In the genomic region with DNA sequence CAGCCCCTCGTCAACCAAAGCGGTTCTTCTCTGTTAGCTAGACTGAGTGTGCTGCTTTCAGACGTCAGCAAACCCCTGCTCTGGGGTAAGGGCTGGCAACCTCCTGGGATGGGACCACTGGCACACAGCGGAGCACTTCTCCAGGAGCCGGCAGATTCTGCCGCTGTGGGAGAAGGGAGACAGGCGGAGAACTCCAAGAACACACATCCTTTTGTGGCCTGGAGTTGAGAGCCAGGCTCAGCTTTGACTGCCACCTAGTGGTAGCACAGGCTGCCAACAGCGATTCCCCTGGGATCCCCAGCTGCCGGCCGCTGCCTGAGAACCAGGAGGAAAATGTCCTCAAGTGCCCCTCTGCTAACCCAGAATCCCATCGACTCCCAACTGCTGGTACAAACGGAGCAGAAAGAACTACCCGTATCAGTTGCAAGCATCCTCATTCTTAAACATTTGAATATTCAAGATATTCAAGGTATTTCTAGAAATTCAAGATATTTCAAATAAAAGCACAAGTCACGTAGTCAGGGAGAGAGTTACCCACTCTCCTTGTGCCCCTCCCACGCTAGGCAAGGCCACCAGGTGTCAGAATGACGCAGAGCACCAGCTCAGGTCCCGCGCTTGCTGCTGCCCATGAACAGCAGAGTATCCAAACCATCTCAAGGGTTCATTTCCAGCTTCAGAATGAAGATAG, we compare ENCODE assay signal across 9 cellular contexts. TPM values are rescaled to one million over a fixed set of nuclear protein-coding genes. Genes with fewer than 3 reads are reported as not detected.
DNase-seq lines count a peak whose midpoint lies in the region; ATAC-seq and TF ChIP-seq lines count a peak whose summit lies in the region.
"Had no signal": no experiment of that assay in that cellular context is flagged by ENCODE, and none has a peak within 500 bp of the region (broad histone marks: within the 10 kb centered on the region; RNA-seq: fewer than 3 reads in every experiment).

No MANE protein-coding gene starts in this region.

- DNase-seq in COLO829 (ENCODE audit: low spot score) (peak; percentile 86), HuH-7.5 (ENCODE audit: low spot score) (peak; percentile 100), activated T-cell treated with anti-CD3 and anti-CD28 coated beads for 24 hours (ENCODE audit: low read depth) (peak; percentile 43), esophagus muscularis mucosa (ENCODE audit: extremely low spot score) (peak; percentile 94), naive B cell (peak; percentile 59)
- peak; percentile 47 to 48 for DNase-seq in stimulated activated naive CD8-positive, alpha-beta T cell treated with anti-CD3 and anti-CD28 coated beads, Interleukin-15, amount 100 ng/mL, for 72 hours

- TF ChIP-seq POLR2A in esophagus muscularis mucosa (IDR thresholded peaks at IDR 0.05; ENCODE audit: low read depth): no peak

- H3K36me3 ChIP-seq in OCI-LY3 (replicated peaks; ENCODE audit: low read depth, low read length): peaks cover 18% of the 10 kb centered on the region
- H3K36me3 ChIP-seq in esophagus muscularis mucosa: peaks cover 32 to 69% (median 65%) of the 10 kb centered on the region in 4 donors

- peak overlapping the region in 2 of 8 donors; percentile 35 to 74 for H3K4me3 Mint-ChIP-seq in naive B cell
- H3K4me3 Mint-ChIP-seq in stimulated activated naive CD8-positive, alpha-beta T cell treated with anti-CD3 and anti-CD28 coated beads, Interleukin-15, amount 100 ng/mL, for 72 hours: no peak overlapping the region

- peaks cover 21 to 46% (median 36%) of the 10 kb centered on the region in 3 donors for H3K4me1 Mint-ChIP-seq in naive B cell
- peaks cover 26% of the 10 kb centered on the region for H3K4me1 Mint-ChIP-seq in stimulated activated naive CD8-positive, alpha-beta T cell treated with anti-CD3 and anti-CD28 coated beads, Interleukin-15, amount 100 ng/mL, for 72 hours

- ATAC-seq in naive B cell (ENCODE audit: low read depth in 2 of 2) (peak in 1 of 2 donors; percentile 22), HG03342 (IDR thresholded peaks at IDR 0.05; ENCODE audit: unreplicated experiment) (no peak)
- ATAC-seq in stimulated activated naive CD8-positive, alpha-beta T cell treated with anti-CD3 and anti-CD28 coated beads, Interleukin-15, amount 100 ng/mL, for 72 hours: peak; percentile 18

- H3K9ac ChIP-seq in OCI-LY3 (ENCODE audit: low read length): no peak overlapping the region

- H3K27ac ChIP-seq in OCI-LY3 (ENCODE audit: low read length): no peak overlapping the region
- peak overlapping the region; percentile 48 to 72 (median 51) for H3K27ac ChIP-seq in esophagus muscularis mucosa (replicated peaks in 1 of 4)

- no peak for TF ChIP-seq EP300 in esophagus muscularis mucosa (IDR thresholded peaks at IDR 0.05)

- intact Hi-C loops in esophagus muscularis mucosa (cut with DNase I): no loop called here

- H3K79me2 ChIP-seq in OCI-LY3 (ENCODE audit: low read length): peaks cover 26% of the 10 kb centered on the region

- H3K4me1 ChIP-seq in OCI-LY3 (ENCODE audit: low read length) (peaks cover 9% of the 10 kb centered on the region), esophagus muscularis mucosa (peaks cover 22 to 38% (median 34%) of the 10 kb centered on the region in 4 donors)

- H3K9me3 Mint-ChIP-seq in naive B cell: no peaks in the 10 kb centered on the region
- no peaks in the 10 kb centered on the region for H3K9me3 Mint-ChIP-seq in stimulated activated naive CD8-positive, alpha-beta T cell treated with anti-CD3 and anti-CD28 coated beads, Interleukin-15, amount 100 ng/mL, for 72 hours

- no peaks in the 10 kb centered on the region for H4K20me1 ChIP-seq in OCI-LY3 (ENCODE audit: insufficient read depth, low read length)

- H3K4me3 ChIP-seq in OCI-LY3 (ENCODE audit: low read length): no peak overlapping the region
- H3K4me3 ChIP-seq in esophagus muscularis mucosa: no peak overlapping the region

- H2AFZ ChIP-seq in OCI-LY3 (ENCODE audit: low read depth, low read length): no peak overlapping the region

- no peak overlapping the region for H3K4me2 ChIP-seq in OCI-LY3 (ENCODE audit: low read length)

- H3K36me3 Mint-ChIP-seq in naive B cell: peaks cover 0 to under 1% of the 10 kb centered on the region in 2 donors

- H3K9me3 ChIP-seq in OCI-LY3 (ENCODE audit: insufficient read depth, low read length) (no peaks in the 10 kb centered on the region), esophagus muscularis mucosa (no peaks in the 10 kb centered on the region)

- TF ChIP-seq CTCF in OCI-LY3 (IDR thresholded peaks at IDR 0.05; ENCODE audit: low read depth, low read length) (peak; percentile 95), esophagus muscularis mucosa (IDR thresholded peaks at IDR 0.05) (peak; percentile 92 to 96 (median 93))

- 25% methylated on average over 18 of the region's 18 CpGs for WGBS in esophagus muscularis mucosa

- peak overlapping the region in 4 of 6 donors; percentile 26 to 77 (median 49) for H3K27ac Mint-ChIP-seq in naive B cell
- no peak overlapping the region for H3K27ac Mint-ChIP-seq in stimulated activated naive CD8-positive, alpha-beta T cell treated with anti-CD3 and anti-CD28 coated beads, Interleukin-15, amount 100 ng/mL, for 72 hours

- H3K27me3 Mint-ChIP-seq in naive B cell: peaks cover 0 to 2% (median 0%) of the 10 kb centered on the region in 3 donors
- no peaks in the 10 kb centered on the region for H3K27me3 Mint-ChIP-seq in stimulated activated naive CD8-positive, alpha-beta T cell treated with anti-CD3 and anti-CD28 coated beads, Interleukin-15, amount 100 ng/mL, for 72 hours

- no peaks in the 10 kb centered on the region for H3K27me3 ChIP-seq in OCI-LY3 (ENCODE audit: low read depth, low read length)
- H3K27me3 ChIP-seq in esophagus muscularis mucosa: no peaks in the 10 kb centered on the region

RNA-seq across cellular contexts. Expression of gene LTO1, which starts 4.9 kb away (rescaled TPM):
- total RNA-seq in esophagus muscularis mucosa: 10 to 100 TPM; 12.2 to 18.6 (median 14.1) TPM
- 10 to 100 TPM; 15.9 to 26.9 (median 16.8) TPM for polyA plus RNA-seq in naive B cell (ENCODE audit: low read depth in 6 of 6)

RNA-seq across cellular contexts. Expression of gene CCND1, which starts 29.3 kb away (rescaled TPM):
- 10 to 100 TPM; 54.4 to 92.7 (median 62.0) TPM for total RNA-seq in esophagus muscularis mucosa
- polyA plus RNA-seq in naive B cell (ENCODE audit: low read depth in 6 of 6): 1 to 10 TPM in 5 of 6 donors, not detected in 1; 1.6 to 7.7 (median 4.5) TPM

RNA-seq across cellular contexts. Expression of gene FGF19, which starts 33.5 kb away (rescaled TPM):
- not detected for total RNA-seq in esophagus muscularis mucosa
- not detected for polyA plus RNA-seq in naive B cell (ENCODE audit: low read depth in 6 of 6)
- total RNA-seq: T-helper 2 cell treated with Interferon-gamma antibody and Interleukin-4, amounts not matched to agents 100 ng/mL and 5 ng/mL, for 36 hours had no signal

Comparison
In these comparisons a context has a peak if more than half of its experiments do, and no peak if none do; other contexts are left out.
1. DNase-seq: peak in every context shown above with its lines; median percentile 100 in HuH-7.5; 94 in esophagus muscularis mucosa; 86 in COLO829; 59 in naive B cell; 48 in stimulated activated naive CD8-positive, alpha-beta T cell treated with anti-CD3 and anti-CD28 coated beads, Interleukin-15, amount 100 ng/mL, for 72 hours; 43 in activated T-cell treated with anti-CD3 and anti-CD28 coated beads for 24 hours.
2. H3K27ac Mint-ChIP-seq: peak in naive B cell (4 of 6); none in stimulated activated naive CD8-positive, alpha-beta T cell treated with anti-CD3 and anti-CD28 coated beads, Interleukin-15, amount 100 ng/mL, for 72 hours (0 of 2).